Comparison of ENCODE assay signal across 8 cellular contexts in genomic region chr7:2844153-2845077, GRCh38. TPM values are rescaled to one million over a fixed set of nuclear protein-coding genes. Genes with fewer than 3 reads are reported as not detected.
A peak's percentile ranks its signal among the peaks of the same experiment; 100 is the strongest.
DNase-seq lines count a peak whose midpoint lies in the region; ATAC-seq and TF ChIP-seq lines count a peak whose summit lies in the region.

TSS of gene GNA12 (minus strand) at chr7:2844308. CDS start at chr7:2844161, 147 bp downstream.

- no peak for TF ChIP-seq RAD21 in Ishikawa (IDR thresholded peaks at IDR 0.05; ENCODE audit: low read depth)

- CTCF ChIA-PET in PC-3 (lab: Charles Lee) = interaction anchor here (0.5 kb wide), 1 partner anchor 77 kb away, joined by 3 read pairs; no protein-coding TSS in a partner anchor

- BruUV-seq in PC-3 (replicated peaks; lab: Mats Ljungman, UMichigan) = TSS peak; percentile 97

- no peak within 1 kb of the TSS for H3K27ac ChIP-seq in PC-3 (ENCODE audit: low read length)

- H2AFZ ChIP-seq in PC-3 (ENCODE audit: low read length) = peak within 1 kb of the TSS; percentile 69

- H3K9me3 ChIP-seq in PC-3 (ENCODE audit: low read length) (no peaks in the 10 kb centered on the region), mucosa of stomach (ENCODE audit: control insufficient read depth, low read length) (no peaks in the 10 kb centered on the region)

- peak within 1 kb of the TSS; percentile 87 for H3K4me2 ChIP-seq in PC-3 (ENCODE audit: low read length)

- POLR2A ChIA-PET in PC-3 (lab: Charles Lee; ENCODE audit: unreplicated experiment) = no interaction called here

- intact Hi-C loops in PC-3 (cut with micrococcal nuclease) = loop anchor here (1.0 to 5.0 kb wide), 3 partner anchors 24 to 123 kb away; no protein-coding TSS in a partner anchor

- peaks cover 44% of the 10 kb centered on the region for H3K79me2 ChIP-seq in PC-3 (ENCODE audit: low read length)

- H3K27me3 ChIP-seq in PC-3 (ENCODE audit: low read length) (no peaks in the 10 kb centered on the region), mucosa of stomach (ENCODE audit: control insufficient read depth, insufficient read depth, low read length) (no peaks in the 10 kb centered on the region)

- TF ChIP-seq CTCF in PC-3 (conservative IDR thresholded peaks at IDR 0.05; ENCODE audit: low read depth, low read length) (no peak), epithelial cell of proximal tubule (conservative IDR thresholded peaks at IDR 0.05; ENCODE audit: low read depth, low read length) (no peak)

- ATAC-seq in GM21576 (IDR thresholded peaks at IDR 0.05; ENCODE audit: unreplicated experiment) (peak; percentile 97), PC-3 (peak; percentile 94)

- H4K20me1 ChIP-seq in PC-3 (ENCODE audit: low read length) = no peaks in the 10 kb centered on the region

- H3K9ac ChIP-seq in PC-3 (ENCODE audit: low read length) = peak within 1 kb of the TSS; percentile 68
- H3K9ac ChIP-seq in mucosa of stomach (ENCODE audit: low read length) = peak within 1 kb of the TSS; percentile 65

- TF ChIP-seq EP300 in Ishikawa (IDR thresholded peaks at IDR 0.05; ENCODE audit: borderline replicate concordance) = no peak

- H3F3A ChIP-seq in PC-3 (ENCODE audit: low read length, unreplicated experiment) = no peaks in the 10 kb centered on the region

- H3K4me1 ChIP-seq in PC-3 (ENCODE audit: insufficient read depth, low read length) (peaks cover 18% of the 10 kb centered on the region), mucosa of stomach (ENCODE audit: control insufficient read depth, insufficient read depth, low read length) (peaks cover 29% of the 10 kb centered on the region)

- no peaks in the 10 kb centered on the region for H3K36me3 ChIP-seq in PC-3 (ENCODE audit: low read depth, low read length)
- H3K36me3 ChIP-seq in mucosa of stomach (ENCODE audit: control insufficient read depth, insufficient read depth, low read length) = no peaks in the 10 kb centered on the region

- H3K9me2 ChIP-seq in PC-3 (replicated peaks; ENCODE audit: low read length) = no peaks in the 10 kb centered on the region

- peak within 1 kb of the TSS; percentile 77 for H3K4me3 ChIP-seq in PC-3 (ENCODE audit: low read length)
- H3K4me3 ChIP-seq in epithelial cell of proximal tubule (ENCODE audit: low read depth, low read length) = peak within 1 kb of the TSS; percentile 74
- H3K4me3 ChIP-seq in mucosa of stomach (ENCODE audit: low read length) = peak within 1 kb of the TSS; percentile 33

- peak; percentile 97 for DNase-seq in DMS114 treated with DMSO at 0.1 percent for 48 hours (lab: John Stamatoyannopoulos, UW; ENCODE audit: unreplicated experiment)
- peak; percentile 99 for DNase-seq in PC-3
- peak; percentile 99 for DNase-seq in activated T-cell treated with anti-CD3 and anti-CD28 coated beads for 48 hours (ENCODE audit: low read depth)
- DNase-seq in epithelial cell of proximal tubule (ENCODE audit: low read depth) = peak; percentile 78
- peak; percentile 96 to 97 for DNase-seq in stimulated activated CD8-positive, alpha-beta memory T cell treated with anti-CD3 and anti-CD28 coated beads, Interleukin-7, amount 100 ng/mL, for 1 hour (ENCODE audit: low read depth in 2 of 2)

TF ChIP-seq in Ishikawa, 13 proteins besides CTCF, POLR2A, EP300 and RAD21:
- TF ChIP-seq MAX (IDR thresholded peaks at IDR 0.05) (peak; percentile 46; the same call in 1 of the 2 replicates), EGR1 (IDR thresholded peaks at IDR 0.05) (no peak), CREB1 (IDR thresholded peaks at IDR 0.05; ENCODE audit: low read depth) (no peak; the same call in 1 of the 2 replicates), TAF1 (IDR thresholded peaks at IDR 0.05; ENCODE audit: low read depth) (peak; percentile 59)

RNA-seq across cellular contexts. Expression of gene GNA12, which starts in this region (rescaled TPM):
- 15.0 and 26.8 TPM in 2 replicates for total RNA-seq in PC-3 (2014; rRNA removed)
- 19.3 and 22.4 TPM in 2 replicates for total RNA-seq in epithelial cell of proximal tubule
